ENCODE assay signal across 8 cellular contexts in genomic region chr4:38663021-38663800, GRCh38. TPM values are rescaled to one million over a fixed set of nuclear protein-coding genes. Genes with fewer than 3 reads are reported as not detected.
DNase-seq lines count a peak whose midpoint lies in the region; ATAC-seq, FAIRE-seq and TF ChIP-seq lines count a peak whose summit lies in the region.

No MANE protein-coding gene starts in this region.

- no peak for FAIRE-seq in HTR-8/SVneo (lab: Jason Lieb, UNC)

- peaks cover 8% of the 10 kb centered on the region for H3K4me1 ChIP-seq in DOHH2 (ENCODE audit: control insufficient read depth, low read length)
- H3K4me1 ChIP-seq in esophagus (ENCODE audit: control insufficient read depth in 2 of 2, insufficient read depth in 2 of 2, low read length in 1 of 2): no peaks in the 10 kb centered on the region
- peaks cover 49 to 51% of the 10 kb centered on the region in 2 experiments for H3K4me1 ChIP-seq in neutrophil (ENCODE audit: control insufficient read depth in 1 of 2, insufficient read depth in 1 of 2, low read depth in 1 of 2, low read length in 1 of 2)

- H3F3A ChIP-seq in DOHH2 (ENCODE audit: control insufficient read depth, insufficient read depth): peaks cover 14% of the 10 kb centered on the region

- H3K9me3 ChIP-seq in DOHH2 (ENCODE audit: control insufficient read depth, insufficient read depth, low read length): no peaks in the 10 kb centered on the region
- H3K9me3 ChIP-seq in esophagus (ENCODE audit: control insufficient read depth in 2 of 2, insufficient read depth in 1 of 2, low read depth in 1 of 2, low read length in 1 of 2): no peaks in the 10 kb centered on the region
- H3K9me3 ChIP-seq in neutrophil: no peaks in the 10 kb centered on the region

- peak; percentile 71 for DNase-seq in activated CD4-positive, alpha-beta T cell treated with anti-CD3 and anti-CD28 coated beads for 48 hours
- DNase-seq in HTR-8/SVneo (ENCODE audit: insufficient read length, low spot score): no peak
- DNase-seq in putamen (ENCODE audit: low spot score): no peak

- ATAC-seq in GM19452 (IDR thresholded peaks at IDR 0.05; ENCODE audit: unreplicated experiment) (peak; percentile 47), HG03460 (IDR thresholded peaks at IDR 0.05; ENCODE audit: unreplicated experiment) (peak; percentile 38)

- peaks cover 80% of the 10 kb centered on the region for H3K27me3 ChIP-seq in DOHH2 (ENCODE audit: control insufficient read depth, low read length)
- no peaks in the 10 kb centered on the region for H3K27me3 ChIP-seq in esophagus (ENCODE audit: control insufficient read depth in 1 of 2, insufficient read depth in 2 of 2, low read length in 2 of 2)
- H3K27me3 ChIP-seq in neutrophil: no peaks in the 10 kb centered on the region

- H3K36me3 ChIP-seq in DOHH2 (ENCODE audit: control insufficient read depth, low read length): no peaks in the 10 kb centered on the region
- no peaks in the 10 kb centered on the region for H3K36me3 ChIP-seq in esophagus (ENCODE audit: control insufficient read depth in 2 of 2, insufficient read depth in 2 of 2, low read length in 1 of 2)
- no peaks in the 10 kb centered on the region for H3K36me3 ChIP-seq in neutrophil

- peak overlapping the region; percentile 83 for H3K4me2 ChIP-seq in DOHH2 (ENCODE audit: low read length)

- TF ChIP-seq CTCF in DOHH2 (IDR thresholded peaks at IDR 0.05; ENCODE audit: low read depth, low read length, poor library complexity, severe bottlenecking) (no peak), neutrophil (IDR thresholded peaks at IDR 0.05) (no peak)

- H3K79me2 ChIP-seq in DOHH2 (ENCODE audit: control insufficient read depth, low read length): no peaks in the 10 kb centered on the region

- H3K27ac ChIP-seq in DOHH2 (ENCODE audit: low read depth, low read length): no peak overlapping the region
- H3K27ac ChIP-seq in esophagus (ENCODE audit: low read depth in 2 of 2, low read length in 1 of 2): peak overlapping the region; percentile 92 to 100
- H3K27ac ChIP-seq in neutrophil: peak overlapping the region; percentile 100

- H3K4me3 ChIP-seq in DOHH2 (ENCODE audit: low read length): peak overlapping the region; percentile 65
- H3K4me3 ChIP-seq in esophagus (ENCODE audit: low read depth in 1 of 2, low read length in 2 of 2): peak overlapping the region; percentile 50 to 77
- H3K4me3 ChIP-seq in neutrophil (ENCODE audit: low read depth in 1 of 2, low read length in 1 of 2): peak overlapping the region; percentile 76 to 82

- no peaks in the 10 kb centered on the region for H3K9me2 ChIP-seq in DOHH2 (replicated peaks; ENCODE audit: control insufficient read depth, low read length)

- WGBS in esophagus, 2 donors: 2 to 3% methylated on average over 56 to 92 of the region's 92 CpGs

- no peaks in the 10 kb centered on the region; the same call in 1 of the 2 replicates for H4K20me1 ChIP-seq in DOHH2 (ENCODE audit: control insufficient read depth, insufficient read depth, low read depth, low read length)

RNA-seq across cellular contexts. Expression of gene KLF3, which starts 0.8 kb away (rescaled TPM):
- 10 to 100 TPM; 20.6 to 36.2 TPM for polyA plus RNA-seq in esophagus
